ENCODE assay signal across 8 cellular contexts in the genomic region with DNA sequence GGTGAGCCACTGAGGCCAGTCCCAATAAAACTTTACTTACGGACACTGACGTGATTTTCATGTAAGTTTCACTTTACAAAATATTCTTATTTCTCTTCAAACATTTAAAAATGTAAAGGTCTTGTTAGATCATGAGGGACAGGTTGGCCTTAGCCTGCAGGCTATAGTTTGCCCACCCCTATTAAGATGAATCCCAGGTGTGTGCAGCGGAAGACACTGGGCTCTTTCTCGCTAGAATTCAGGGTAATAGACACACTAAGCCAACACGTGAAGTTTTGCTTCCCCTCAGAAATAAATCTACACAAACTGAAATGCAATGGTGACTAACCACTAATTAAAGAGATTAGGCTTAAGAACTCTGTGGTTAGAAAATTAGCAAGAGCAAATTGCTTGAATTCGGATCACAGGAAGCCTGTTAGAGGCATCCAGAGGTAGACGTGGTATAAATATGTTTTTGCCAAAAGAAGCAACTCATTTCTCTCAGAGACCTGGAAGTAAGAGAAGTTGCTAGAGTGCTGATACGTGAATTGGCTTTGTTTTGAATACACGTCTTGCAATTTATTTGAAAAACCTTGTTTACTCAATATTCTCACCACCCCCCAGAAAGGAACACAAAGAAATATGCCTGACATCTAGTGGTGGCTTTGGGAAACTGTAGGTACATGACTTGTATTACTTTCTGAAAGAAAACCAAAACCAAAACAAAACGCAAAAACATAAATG.
DNase-seq lines count a peak whose midpoint lies in the region; ATAC-seq lines count a peak whose summit lies in the region.

No MANE protein-coding gene starts in this region.

- ATAC-seq in GM18517 (IDR thresholded peaks at IDR 0.05; ENCODE audit: unreplicated experiment) (peak; percentile 77), HG03342 (IDR thresholded peaks at IDR 0.05; ENCODE audit: unreplicated experiment) (peak; percentile 78)
- peak; percentile 95 for ATAC-seq in activated CD8-positive, alpha-beta T cell treated with anti-CD3 and anti-CD28 coated beads, Interleukin-2, amount 10 ng/mL, durations not matched to agents 7 days and 5 days

- POLR2A ChIA-PET in activated CD8-positive, alpha-beta T cell treated with anti-CD3 and anti-CD28 coated beads, Interleukin-2, amount 10 ng/mL, durations not matched to agents 7 days and 5 days (lab: Charles Lee): interaction anchor here (0.9 kb wide), 1 partner anchor 160 kb away, joined by 6 read pairs; no protein-coding TSS in a partner anchor

- H3K4me3 ChIP-seq in trophoblast cell (ENCODE audit: low read depth, low read length): no peak overlapping the region

- no peaks in the 10 kb centered on the region for H3K9me3 ChIP-seq in trophoblast cell (ENCODE audit: insufficient read depth, low read depth, low read length)

- H3K27me3 ChIP-seq in trophoblast cell (ENCODE audit: insufficient read depth, low read length): no peaks in the 10 kb centered on the region

- no peak overlapping the region for H2BK12ac ChIP-seq in trophoblast cell (ENCODE audit: low read length)

- no peak overlapping the region for H4K8ac ChIP-seq in trophoblast cell (ENCODE audit: low read depth, low read length)

- H3K27ac Mint-ChIP-seq in activated CD8-positive, alpha-beta T cell treated with anti-CD3 and anti-CD28 coated beads, Interleukin-2, amount 10 ng/mL, durations not matched to agents 7 days and 5 days: peak overlapping the region; percentile 8

- H2BK120ac ChIP-seq in trophoblast cell (ENCODE audit: insufficient read depth, low read length, poor library complexity): no peak overlapping the region

- no peak overlapping the region for H3K14ac ChIP-seq in trophoblast cell (ENCODE audit: low read length)

- no peaks in the 10 kb centered on the region for H3K79me2 ChIP-seq in trophoblast cell (ENCODE audit: control insufficient read depth, insufficient read depth, low read length, poor library complexity)

- no CpG with 5 or more reads among the region's 10 CpGs for WGBS in trophoblast cell (ENCODE audit: extremely low coverage, insufficient coverage, insufficient read length)

- H3K27ac ChIP-seq in trophoblast cell (ENCODE audit: low read depth, low read length): no peak overlapping the region

- H3K18ac ChIP-seq in trophoblast cell (ENCODE audit: low read length): no peak overlapping the region

- H2BK5ac ChIP-seq in trophoblast cell (ENCODE audit: low read depth, low read length, poor library complexity): no peak overlapping the region

- H4K12ac ChIP-seq in trophoblast cell (ENCODE audit: low read depth, low read length): no peak overlapping the region

- H3K79me1 ChIP-seq in trophoblast cell (ENCODE audit: low read length): no peaks in the 10 kb centered on the region

- H3K4me3 Mint-ChIP-seq in activated CD8-positive, alpha-beta T cell treated with anti-CD3 and anti-CD28 coated beads, Interleukin-2, amount 10 ng/mL, durations not matched to agents 7 days and 5 days: peak overlapping the region; percentile 3

- no peak overlapping the region for H3K9ac ChIP-seq in trophoblast cell (ENCODE audit: low read length)

- no peak overlapping the region for H3K4ac ChIP-seq in trophoblast cell (ENCODE audit: low read depth, low read length)

- no peak overlapping the region for H3K23ac ChIP-seq in trophoblast cell (ENCODE audit: low read length)

- no peaks in the 10 kb centered on the region for H3K9me3 Mint-ChIP-seq in activated CD8-positive, alpha-beta T cell treated with anti-CD3 and anti-CD28 coated beads, Interleukin-2, amount 10 ng/mL, durations not matched to agents 7 days and 5 days (ENCODE audit: insufficient read depth)

- CTCF ChIA-PET in activated CD8-positive, alpha-beta T cell treated with anti-CD3 and anti-CD28 coated beads, Interleukin-2, amount 10 ng/mL, durations not matched to agents 7 days and 5 days (lab: Charles Lee): interaction anchor here (0.8 to 1.0 kb wide), 2 partner anchors 146 to 159 kb away, joined by 3 to 6 read pairs; no protein-coding TSS in a partner anchor

- no peaks in the 10 kb centered on the region for H3K36me3 ChIP-seq in trophoblast cell (ENCODE audit: control insufficient read depth in 1 of 2, insufficient read depth in 2 of 2, low read length in 2 of 2)

- no peak overlapping the region for H3K4me2 ChIP-seq in trophoblast cell (ENCODE audit: low read length)

- no peaks in the 10 kb centered on the region for H3K36me3 Mint-ChIP-seq in activated CD8-positive, alpha-beta T cell treated with anti-CD3 and anti-CD28 coated beads, Interleukin-2, amount 10 ng/mL, durations not matched to agents 7 days and 5 days (ENCODE audit: low read depth)

- H2AK5ac ChIP-seq in trophoblast cell (ENCODE audit: low read length): no peak overlapping the region

- DNase-seq in CD1c-positive myeloid dendritic cell (ENCODE audit: extremely low spot score) (peak; percentile 83), NCI-H345 treated with DMSO at 0.1 percent for 48 hours (lab: John Stamatoyannopoulos, UW; ENCODE audit: unreplicated experiment) (peak; percentile 63), germinal center (ENCODE audit: low spot score) (peak; percentile 57), trophoblast cell (peak; percentile 42 to 78)
- peak; percentile 77 for DNase-seq in activated CD8-positive, alpha-beta T cell treated with anti-CD3 and anti-CD28 coated beads, Interleukin-2, amount 10 ng/mL, durations not matched to agents 7 days and 5 days
- DNase-seq in activated CD8-positive, alpha-beta memory T cell treated with anti-CD3 and anti-CD28 coated beads for 24 hours: no peak

- H4K91ac ChIP-seq in trophoblast cell (ENCODE audit: low read depth, low read length): no peak overlapping the region

- no peaks in the 10 kb centered on the region for H3K27me3 Mint-ChIP-seq in activated CD8-positive, alpha-beta T cell treated with anti-CD3 and anti-CD28 coated beads, Interleukin-2, amount 10 ng/mL, durations not matched to agents 7 days and 5 days (ENCODE audit: low read depth)

- peaks cover 16% of the 10 kb centered on the region for H3K4me1 Mint-ChIP-seq in activated CD8-positive, alpha-beta T cell treated with anti-CD3 and anti-CD28 coated beads, Interleukin-2, amount 10 ng/mL, durations not matched to agents 7 days and 5 days (ENCODE audit: low read depth)

- H2AFZ ChIP-seq in trophoblast cell (ENCODE audit: insufficient read depth, low read length, poor library complexity): no peak overlapping the region

- no peaks in the 10 kb centered on the region for H3K4me1 ChIP-seq in trophoblast cell (ENCODE audit: control insufficient read depth in 1 of 2, insufficient read depth in 2 of 2, low read length in 2 of 2)
